7 cellular contexts compared by ENCODE assay signal in genomic region chr5:68406344-68406743, GRCh38.
DNase-seq lines count a peak whose midpoint lies in the region; ATAC-seq and TF ChIP-seq lines count a peak whose summit lies in the region.

No MANE protein-coding gene starts in this region.

- H3K79me2 ChIP-seq in osteoblast (ENCODE audit: insufficient read depth, low read length) = no peaks in the 10 kb centered on the region

- no peak overlapping the region for H3K4me3 Mint-ChIP-seq in activated CD8-positive, alpha-beta T cell treated with anti-CD3 and anti-CD28 coated beads for 36 hours

- peaks cover 35% of the 10 kb centered on the region for H3K4me1 ChIP-seq in osteoblast (ENCODE audit: insufficient read depth, low read length)

- POLR2A ChIA-PET in activated CD8-positive, alpha-beta T cell treated with anti-CD3 and anti-CD28 coated beads for 36 hours (lab: Charles Lee) = interaction anchor here (1.0 to 1.4 kb wide), 4 partner anchors 11 to 91 kb away, joined by 3 to 6 read pairs (median 4); no protein-coding TSS in a partner anchor

- ATAC-seq in GM19043 (IDR thresholded peaks at IDR 0.05; ENCODE audit: low read depth, unreplicated experiment) = peak; percentile 19
- ATAC-seq in HG02798 (IDR thresholded peaks at IDR 0.05; ENCODE audit: poor library complexity, unreplicated experiment) = peak; percentile 23
- ATAC-seq in activated CD8-positive, alpha-beta T cell treated with anti-CD3 and anti-CD28 coated beads for 36 hours = peak; percentile 71

- CTCF ChIA-PET in activated CD8-positive, alpha-beta T cell treated with anti-CD3 and anti-CD28 coated beads for 36 hours (lab: Charles Lee) = interaction anchor here (1.3 to 1.6 kb wide), 2 partner anchors 25 to 56 kb away, joined by 3 to 4 read pairs; no protein-coding TSS in a partner anchor

- DNase-seq in activated CD8-positive, alpha-beta T cell treated with anti-CD3 and anti-CD28 coated beads for 36 hours = peak; percentile 50
- DNase-seq in osteoblast (ENCODE audit: insufficient read length, low spot score, missing footprints) (no peak), foreskin fibroblast (no peak), mucosa of gallbladder (ENCODE audit: low spot score) (no peak), NCI-H1417 treated with DMSO at 0.1 percent for 48 hours (lab: John Stamatoyannopoulos, UW) (no peak)

- peak overlapping the region; percentile 82 for H3K27ac Mint-ChIP-seq in activated CD8-positive, alpha-beta T cell treated with anti-CD3 and anti-CD28 coated beads for 36 hours

- H3K4me3 ChIP-seq in osteoblast (ENCODE audit: insufficient read depth, low read length) = no peak overlapping the region
- H3K4me3 ChIP-seq in foreskin fibroblast (ENCODE audit: low read depth in 1 of 2, low read length in 2 of 2) = no peak overlapping the region

- no peaks in the 10 kb centered on the region for H3K36me3 ChIP-seq in osteoblast (ENCODE audit: insufficient read depth, low read length)

- no peaks in the 10 kb centered on the region for H3K27me3 ChIP-seq in osteoblast (ENCODE audit: insufficient read depth, low read length)

- no peaks in the 10 kb centered on the region for H4K20me1 ChIP-seq in osteoblast (ENCODE audit: insufficient read depth, low read length)

- no peaks in the 10 kb centered on the region for H3K9me3 ChIP-seq in osteoblast (ENCODE audit: low read depth, low read length)

- peak overlapping the region; percentile 37 for H2AFZ ChIP-seq in osteoblast (ENCODE audit: low read length)

- no peaks in the 10 kb centered on the region for H3K9me3 Mint-ChIP-seq in activated CD8-positive, alpha-beta T cell treated with anti-CD3 and anti-CD28 coated beads for 36 hours

- intact Hi-C loops in activated CD8-positive, alpha-beta T cell treated with anti-CD3 and anti-CD28 coated beads for 36 hours (cut with micrococcal nuclease) = no loop called here

- H3K27me3 Mint-ChIP-seq in activated CD8-positive, alpha-beta T cell treated with anti-CD3 and anti-CD28 coated beads for 36 hours = no peaks in the 10 kb centered on the region

- H3K4me1 Mint-ChIP-seq in activated CD8-positive, alpha-beta T cell treated with anti-CD3 and anti-CD28 coated beads for 36 hours (ENCODE audit: low read depth) = peaks cover 27% of the 10 kb centered on the region

- H3K36me3 Mint-ChIP-seq in activated CD8-positive, alpha-beta T cell treated with anti-CD3 and anti-CD28 coated beads for 36 hours (ENCODE audit: low read depth) = no peaks in the 10 kb centered on the region

- H3K4me2 ChIP-seq in osteoblast (ENCODE audit: insufficient read depth, low read length) = no peak overlapping the region

- no peak overlapping the region for H3K27ac ChIP-seq in osteoblast (ENCODE audit: low read depth, low read length)

- no peak for TF ChIP-seq CTCF in activated CD8-positive, alpha-beta T cell treated with anti-CD3 and anti-CD28 coated beads for 36 hours (IDR thresholded peaks at IDR 0.05)
- TF ChIP-seq CTCF in osteoblast (IDR thresholded peaks at IDR 0.05; ENCODE audit: extremely low read depth, low read depth, low read length) (no peak), foreskin fibroblast (IDR thresholded peaks at IDR 0.05; ENCODE audit: low read depth, low read length) (no peak)

Comparison
In these comparisons a context has a peak if more than half of its experiments do, and no peak if none do; other contexts are left out.
1. ATAC-seq: peak in every context shown above with its lines; median percentile 71 in activated CD8-positive, alpha-beta T cell treated with anti-CD3 and anti-CD28 coated beads for 36 hours; 23 in HG02798; 19 in GM19043.